ENCODE assay signal across 16 cellular contexts in the genomic region with DNA sequence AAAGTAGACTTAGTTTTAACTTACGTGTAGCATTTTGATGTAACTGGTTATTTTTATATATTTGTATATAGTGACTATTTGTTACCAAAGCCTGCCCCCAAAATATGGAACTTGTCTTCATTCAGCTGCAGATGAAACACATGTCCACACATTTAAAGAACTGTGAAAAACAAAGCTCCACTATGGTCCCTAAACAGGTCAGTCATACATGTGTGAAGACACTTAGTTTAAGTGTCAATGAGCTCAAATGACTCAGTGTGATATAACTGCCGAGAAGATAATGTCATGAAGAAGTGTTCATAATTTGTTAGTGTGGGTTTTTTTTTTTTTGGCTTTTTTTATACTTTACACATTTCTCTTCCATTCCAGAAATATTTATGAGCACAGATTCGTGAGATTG. TPM values are rescaled to one million over a fixed set of nuclear protein-coding genes. Genes with fewer than 3 reads are reported as not detected.
"Had no signal": no experiment of that assay in that cellular context is flagged by ENCODE, and none has a peak within 500 bp of the region (broad histone marks: within the 10 kb centered on the region; RNA-seq: fewer than 3 reads in every experiment).

No MANE protein-coding gene starts in this region.

- H3K27ac Mint-ChIP-seq: activated T-cell treated with anti-CD3 and anti-CD28 coated beads, Interleukin-2, amount 50 U/mL, for 24 hours; T-helper 17 cell had no signal

- ATAC-seq: body of pancreas, gastroesophageal sphincter, left ventricle myocardium superior, T-helper 17 cell had no signal

- DNase-seq: activated CD4-positive, alpha-beta T cell treated with anti-CD3 and anti-CD28 coated beads for 1 hour; activated T-cell treated with anti-CD3 and anti-CD28 coated beads, Interleukin-2, amount 50 U/mL, for 24 hours; amniotic stem cell; body of pancreas; effector memory CD4-positive, alpha-beta T cell; left ventricle myocardium superior; mesenchymal stem cell; T-helper 17 cell had no signal

- H3K4me1 Mint-ChIP-seq: T-helper 17 cell had no signal

- H3K9me3 Mint-ChIP-seq: activated T-cell treated with anti-CD3 and anti-CD28 coated beads, Interleukin-2, amount 50 U/mL, for 24 hours had no signal

- H3K4me3 Mint-ChIP-seq: activated T-cell treated with anti-CD3 and anti-CD28 coated beads, Interleukin-2, amount 50 U/mL, for 24 hours; T-helper 17 cell had no signal

- H3K27ac ChIP-seq: body of pancreas, gastroesophageal sphincter, neutrophil, right atrium auricular region, SK-N-MC, skin epidermis, tibial nerve, vagina had no signal

- H3K27me3 Mint-ChIP-seq: activated T-cell treated with anti-CD3 and anti-CD28 coated beads, Interleukin-2, amount 50 U/mL, for 24 hours; T-helper 17 cell had no signal

RNA-seq across cellular contexts. Expression of a gene that starts 28.2 kb away (rescaled TPM):
- total RNA-seq: activated CD8-positive, alpha-beta memory T cell treated with anti-CD3 and anti-CD28 coated beads for 36 hours; body of pancreas; right atrium auricular region; vagina had no signal
